In the genomic region with DNA sequence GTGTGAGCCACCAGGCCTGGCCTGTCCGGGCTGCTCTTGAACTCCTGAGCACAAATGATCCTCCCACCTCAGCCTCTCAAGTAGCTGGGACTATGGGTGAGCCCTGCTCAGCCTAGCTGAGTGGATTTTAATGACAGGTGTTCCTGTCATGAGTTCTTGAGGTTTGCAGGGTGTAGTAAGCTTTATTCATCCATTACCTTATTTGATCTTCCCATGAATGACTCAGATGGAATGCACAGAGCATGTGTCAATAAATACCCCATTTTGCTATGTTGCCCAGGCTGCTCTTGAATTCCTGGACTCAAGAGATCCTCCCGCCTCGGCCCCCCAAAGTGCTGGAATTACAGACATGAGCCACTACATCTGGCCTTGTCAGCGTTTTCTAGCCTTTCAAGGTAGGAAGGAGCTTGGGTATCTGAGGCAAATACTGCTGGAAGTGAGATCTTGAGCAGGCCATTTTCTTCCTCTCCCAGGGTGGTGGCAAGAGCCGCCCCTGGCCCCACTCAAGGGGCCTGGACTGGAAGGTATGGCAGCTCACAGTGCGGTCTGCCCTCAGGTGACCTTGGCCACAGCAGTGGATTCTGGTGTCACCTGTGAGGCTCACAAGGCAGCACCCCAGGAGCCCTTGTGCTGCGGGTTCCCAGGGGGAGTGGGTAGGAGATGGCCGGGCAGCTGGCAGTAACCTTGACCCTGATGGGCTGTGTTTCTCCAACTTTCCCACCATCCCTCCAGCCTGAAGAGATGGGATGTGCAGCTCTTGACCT, we compare ENCODE assay signal across 12 cellular contexts. TPM values are rescaled to one million over a fixed set of nuclear protein-coding genes. Genes with fewer than 3 reads are reported as not detected.
DNase-seq lines count a peak whose midpoint lies in the region; ATAC-seq and TF ChIP-seq lines count a peak whose summit lies in the region.
"Had no signal": no experiment of that assay in that cellular context is flagged by ENCODE, and none has a peak within 500 bp of the region (broad histone marks: within the 10 kb centered on the region; RNA-seq: fewer than 3 reads in every experiment).

No MANE protein-coding gene starts in this region.

- TF ChIP-seq EP300 in gastroesophageal sphincter (IDR thresholded peaks at IDR 0.05) = no peak

- H3K4me1 ChIP-seq in gastroesophageal sphincter = no peaks in the 10 kb centered on the region
- H3K4me1 ChIP-seq: colonic mucosa had no signal

- no peaks in the 10 kb centered on the region for H3K36me3 ChIP-seq in WERI-Rb-1
- H3K36me3 ChIP-seq in gastroesophageal sphincter = no peaks in the 10 kb centered on the region
- H3K36me3 ChIP-seq: colonic mucosa had no signal

- no peaks in the 10 kb centered on the region for H3K27me3 ChIP-seq in WERI-Rb-1 (ENCODE audit: insufficient read depth, low read depth, severe bottlenecking)
- H3K27me3 ChIP-seq in gastroesophageal sphincter = peaks cover 23% of the 10 kb centered on the region
- H3K27me3 ChIP-seq: colonic mucosa had no signal

- H3K4me3 ChIP-seq in AG10803 (ENCODE audit: low read length) (no peak overlapping the region), WERI-Rb-1 (ENCODE audit: low read depth, low read length) (no peak overlapping the region), gastroesophageal sphincter (no peak overlapping the region)
- H3K4me3 ChIP-seq: colonic mucosa had no signal

- TF ChIP-seq CTCF in AG10803 (conservative IDR thresholded peaks at IDR 0.05; ENCODE audit: low read length) = no peak
- TF ChIP-seq CTCF in WERI-Rb-1 (IDR thresholded peaks at IDR 0.05; ENCODE audit: low read depth, low read length) = no peak
- no peak for TF ChIP-seq CTCF in gastroesophageal sphincter (IDR thresholded peaks at IDR 0.05)

- H3K27ac ChIP-seq in WERI-Rb-1 (no peak overlapping the region), gastroesophageal sphincter (no peak overlapping the region)
- H3K27ac ChIP-seq: colonic mucosa had no signal

- H3K9me3 ChIP-seq in WERI-Rb-1 (ENCODE audit: severe bottlenecking) = no peaks in the 10 kb centered on the region
- no peaks in the 10 kb centered on the region for H3K9me3 ChIP-seq in gastroesophageal sphincter
- H3K9me3 ChIP-seq: colonic mucosa had no signal

- ATAC-seq in HG02973 (IDR thresholded peaks at IDR 0.05; ENCODE audit: unreplicated experiment) (no peak), gastroesophageal sphincter (no peak)

- 76 to 80% methylated on average over 1 to 3 of the region's 8 CpGs for WGBS in gastroesophageal sphincter (ENCODE audit: low coverage in 1 of 2), 2 donors

- no peak for TF ChIP-seq POLR2A in gastroesophageal sphincter (IDR thresholded peaks at IDR 0.05)

- DNase-seq in AG10803 (ENCODE audit: low read depth) (peak; percentile 49), ELR (ENCODE audit: low read depth) (peak; percentile 83), WERI-Rb-1 (peak; percentile 45), kidney glomerular epithelial cell (lab: John Stamatoyannopoulos, UW) (peak; percentile 97), inferior parietal cortex (ENCODE audit: extremely low spot score) (no peak), RPMI8226 (no peak)
- DNase-seq: colonic mucosa, GF-D8, hypothalamus, occipital lobe had no signal

RNA-seq across cellular contexts. Expression of a gene that starts 20.0 kb away (rescaled TPM):
- total RNA-seq in gastroesophageal sphincter = 10 to 100 TPM in 3 of 4 donors, 1 to 10 TPM in 1; 8.2 to 18.2 (median 15.4) TPM

Comparison
In these comparisons a context has a peak if more than half of its experiments do, and no peak if none do; other contexts are left out.
1. DNase-seq: peak in AG10803 (single experiment), ELR (single experiment), WERI-Rb-1 (single experiment) and kidney glomerular epithelial cell (single experiment); none in inferior parietal cortex (single experiment) and RPMI8226 (single experiment).